In genomic region chr2:219526320-219527075, GRCh38 we compare ENCODE assay signal across 1 cellular context.
TF ChIP-seq lines count a peak whose summit lies in the region.

No MANE protein-coding gene starts in this region.

TF ChIP-seq in HepG2, 621 proteins besides CTCF, POLR2A, EP300 and RAD21:
- TF ChIP-seq GATA4 (IDR thresholded peaks at IDR 0.05; ENCODE audit: borderline replicate concordance, low read depth) (no peak), RXRB (CRISPR knock-in tag; IDR thresholded peaks at IDR 0.05; ENCODE audit: borderline replicate concordance) (no peak), MTF2 (CRISPR knock-in tag; IDR thresholded peaks at IDR 0.05; ENCODE audit: borderline replicate concordance) (0 out of 2 replicates have a peak, but pooled peaks have one; percentile 34), KDM6A (CRISPR knock-in tag; IDR thresholded peaks at IDR 0.05; ENCODE audit: low read depth) (no peak)
TF ChIP-seq in HepG2: peak in this region for 1.
